Comparison of ENCODE assay signal across 29 cellular contexts in genomic region chrX:99266255-99266654, GRCh38.
"Had no signal": no experiment of that assay in that cellular context is flagged by ENCODE, and none has a peak within 500 bp of the region (broad histone marks: within the 10 kb centered on the region; RNA-seq: fewer than 3 reads in every experiment).

No MANE protein-coding gene starts in this region.

- H3K27ac ChIP-seq: adrenal gland, body of pancreas, esophagus muscularis mucosa, foreskin keratinocyte, gastrocnemius medialis, heart left ventricle had no signal

- H3K36me3 ChIP-seq: adrenal gland, esophagus muscularis mucosa, gastrocnemius medialis, heart left ventricle had no signal

- H3K27me3 ChIP-seq: adrenal gland, body of pancreas, esophagus muscularis mucosa, foreskin keratinocyte, gastrocnemius medialis, heart left ventricle had no signal

- FAIRE-seq: colon had no signal

- ATAC-seq: activated CD4-positive, alpha-beta T cell treated with anti-CD3 and anti-CD28 coated beads for 36 hours; activated CD8-positive, alpha-beta memory T cell treated with anti-CD3 and anti-CD28 coated beads, Interleukin-2, amount 10 ng/mL, durations not matched to agents 7 days and 5 days; activated CD8-positive, alpha-beta T cell treated with anti-CD3 and anti-CD28 coated beads, Interleukin-2, amount 10 ng/mL, durations not matched to agents 7 days and 5 days; activated naive CD8-positive, alpha-beta T cell treated with anti-CD3 and anti-CD28 coated beads, Interleukin-2, amount 50 U/mL, for 24 hours; body of pancreas; foreskin keratinocyte; gastrocnemius medialis; heart left ventricle had no signal

- H3K9me3 ChIP-seq: adrenal gland, body of pancreas, gastrocnemius medialis had no signal

- H3K4me1 ChIP-seq: adrenal gland, body of pancreas, esophagus muscularis mucosa, foreskin keratinocyte, gastrocnemius medialis, heart left ventricle had no signal

- H3K4me3 ChIP-seq: adrenal gland, body of pancreas, esophagus muscularis mucosa, gastrocnemius medialis, heart left ventricle had no signal

- DNase-seq: activated CD4-positive, alpha-beta memory T cell treated with anti-CD3 and anti-CD28 coated beads for 36 hours; activated CD4-positive, alpha-beta T cell treated with anti-CD3 and anti-CD28 coated beads for 36 hours; activated CD4-positive, alpha-beta T cell treated with anti-CD3 and anti-CD28 coated beads, Interleukin-2, amount 10 ng/mL, durations not matched to agents 24 days and 14 days; activated CD4-positive, CD25-positive, alpha-beta regulatory T cell; activated CD4-positive, CD25-positive, alpha-beta regulatory T cell treated with anti-CD3 and anti-CD28 coated beads, Interleukin-2, amount 50 U/mL, for 72 hours; activated CD8-positive, alpha-beta memory T cell treated with anti-CD3 and anti-CD28 coated beads, Interleukin-2, amount 10 ng/mL, durations not matched to agents 7 days and 5 days; activated CD8-positive, alpha-beta memory T cell treated with anti-CD3 and anti-CD28 coated beads, Interleukin-2, amount 50 U/mL, for 4 hours; activated CD8-positive, alpha-beta T cell treated with anti-CD3 and anti-CD28 coated beads, Interleukin-2, amount 10 ng/mL, durations not matched to agents 7 days and 5 days; activated effector memory CD4-positive, alpha-beta T cell treated with anti-CD3 and anti-CD28 coated beads, Interleukin-2, amount 50 U/mL, for 16 hours; activated naive CD4-positive, alpha-beta T cell treated with anti-CD3 and anti-CD28 coated beads for 36 hours; activated naive CD8-positive, alpha-beta T cell treated with anti-CD3 and anti-CD28 coated beads for 36 hours; activated naive CD8-positive, alpha-beta T cell treated with anti-CD3 and anti-CD28 coated beads, Interleukin-2, amount 50 U/mL, for 24 hours; activated T-cell treated with anti-CD3 and anti-CD28 coated beads, Interleukin-2, amount 50 U/mL, for 1 hour; activated T-cell treated with anti-CD3 and anti-CD28 coated beads, Interleukin-2, amount 50 U/mL, for 48 hours; adrenal gland; amygdala; aorta; body of pancreas; caudate nucleus; cortex of kidney; effector memory CD4-positive, alpha-beta T cell; erythroblast; foreskin keratinocyte; gastrocnemius medialis; glutamatergic neuron; heart left ventricle; T-helper 2 cell had no signal
